1 cellular context compared by ENCODE assay signal in genomic region chr5:150599281-150599680, GRCh38.
TF ChIP-seq lines count a peak whose summit lies in the region.

No MANE protein-coding gene starts in this region.

TF ChIP-seq in IMR-90, 13 proteins besides CTCF, POLR2A, EP300 and RAD21:
- TF ChIP-seq MAZ (IDR thresholded peaks at IDR 0.05; ENCODE audit: borderline replicate concordance, low read depth, low read length): no peak
- no peak for TF ChIP-seq SMC3 (IDR thresholded peaks at IDR 0.05; ENCODE audit: low read depth, low read length)
- TF ChIP-seq BHLHE40 (IDR thresholded peaks at IDR 0.05; ENCODE audit: low read depth, low read length): no peak
- TF ChIP-seq USF2 (IDR thresholded peaks at IDR 0.05; ENCODE audit: low read depth, low read length): no peak
TF ChIP-seq in IMR-90: peak in this region for 0.
